In the genomic region with DNA sequence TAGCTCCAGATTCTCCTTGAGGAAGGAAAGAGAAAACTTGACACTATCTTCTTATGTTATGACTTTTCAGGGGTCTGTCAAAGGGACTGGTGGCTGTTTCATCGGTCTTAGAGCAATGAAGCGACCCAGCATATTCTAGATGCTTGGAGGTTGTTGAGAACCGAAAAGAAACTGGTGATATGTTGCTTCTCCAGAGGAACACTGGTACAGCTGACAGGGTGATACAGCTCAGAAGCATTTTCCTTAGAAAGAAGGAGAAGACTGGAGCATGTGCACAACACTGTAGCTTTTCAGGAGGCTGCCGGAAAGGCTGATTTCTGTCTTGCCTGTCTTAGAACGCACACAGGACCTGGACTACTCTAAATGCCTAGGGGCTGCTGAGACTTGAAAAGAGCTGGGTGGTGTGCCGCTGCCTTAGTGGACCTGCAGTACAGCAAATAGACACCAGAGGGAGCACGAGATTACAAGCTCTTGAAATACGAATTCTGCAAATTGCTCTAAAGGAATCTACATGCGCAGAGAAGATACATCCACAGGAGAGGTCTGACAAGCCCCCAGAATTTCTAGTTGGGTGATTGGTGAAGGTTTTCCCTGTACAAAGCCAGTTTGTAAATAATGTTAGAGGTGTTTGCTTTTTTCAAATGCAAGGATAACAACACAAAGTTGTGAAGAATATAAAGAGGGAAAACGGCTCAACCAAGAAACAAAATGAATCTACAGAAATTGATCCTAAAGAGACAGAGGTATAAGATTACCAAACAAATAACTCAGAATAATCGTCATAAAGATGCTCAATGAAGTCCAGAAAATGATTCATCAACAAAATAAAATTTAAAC, we compare ENCODE assay signal across 8 cellular contexts.
DNase-seq lines count a peak whose midpoint lies in the region; ATAC-seq and TF ChIP-seq lines count a peak whose summit lies in the region.

No MANE protein-coding gene starts in this region.

- TF ChIP-seq CTCF in neural cell (IDR thresholded peaks at IDR 0.05; ENCODE audit: poor library complexity, severe bottlenecking): peak; percentile 72
- TF ChIP-seq CTCF in vagina (IDR thresholded peaks at IDR 0.05): peak; percentile 46 to 76 (median 62)

- no peaks in the 10 kb centered on the region for H3K9me3 ChIP-seq in HAP-1
- no peaks in the 10 kb centered on the region for H3K9me3 ChIP-seq in neural cell (ENCODE audit: low read length)
- H3K9me3 ChIP-seq in vagina: no peaks in the 10 kb centered on the region

- H3K4me2 ChIP-seq in neural cell (ENCODE audit: low read length): no peak overlapping the region

- H3K27ac ChIP-seq in neural cell (ENCODE audit: low read length): no peak overlapping the region
- no peak overlapping the region for H3K27ac ChIP-seq in vagina

- TF ChIP-seq RAD21 in neural cell (conservative IDR thresholded peaks at IDR 0.05): peak; percentile 76

- H3K36me3 ChIP-seq in HAP-1 (replicated peaks) (no peaks in the 10 kb centered on the region), neural cell (ENCODE audit: insufficient read depth, low read length) (no peaks in the 10 kb centered on the region), vagina (no peaks in the 10 kb centered on the region)

- no peak overlapping the region for H3K4me3 ChIP-seq in HAP-1
- no peak overlapping the region for H3K4me3 ChIP-seq in neural cell (ENCODE audit: low read length)
- H3K4me3 ChIP-seq in vagina: no peak overlapping the region

- H3K79me2 ChIP-seq in neural cell (replicated peaks; ENCODE audit: insufficient read depth, low read length): no peaks in the 10 kb centered on the region

- no peak for TF ChIP-seq EP300 in neural cell (conservative IDR thresholded peaks at IDR 0.05; ENCODE audit: poor library complexity, severe bottlenecking)

- H3K9me2 ChIP-seq in neural cell (ENCODE audit: insufficient read depth, low read length): no peaks in the 10 kb centered on the region

- no peaks in the 10 kb centered on the region for H3K4me1 ChIP-seq in HAP-1
- no peaks in the 10 kb centered on the region for H3K4me1 ChIP-seq in vagina

- ATAC-seq in GM21390 (IDR thresholded peaks at IDR 0.05; ENCODE audit: unreplicated experiment): no peak

- intact Hi-C loops in vagina (cut with DNase I): no loop called here

- H4K20me1 ChIP-seq in neural cell (ENCODE audit: insufficient read depth): no peaks in the 10 kb centered on the region

- H2AFZ ChIP-seq in neural cell (ENCODE audit: low read depth, low read length): no peak overlapping the region

- H3F3A ChIP-seq in neural cell (ENCODE audit: insufficient read depth, low read length, poor library complexity, severe bottlenecking): no peaks in the 10 kb centered on the region

- in situ Hi-C loops in HAP-1 (cut with MboI; ENCODE audit: low sequenced_read_pairs): no loop called here

- H3K27me3 ChIP-seq in HAP-1 (ENCODE audit: low read depth): no peaks in the 10 kb centered on the region
- no peaks in the 10 kb centered on the region for H3K27me3 ChIP-seq in neural cell (ENCODE audit: insufficient read depth, low read depth, low read length)
- no peaks in the 10 kb centered on the region for H3K27me3 ChIP-seq in vagina

- no peak for TF ChIP-seq POLR2A in vagina (IDR thresholded peaks at IDR 0.05)

- no peak overlapping the region for H3K9ac ChIP-seq in neural cell (ENCODE audit: low read length)

- DNase-seq in ELR (ENCODE audit: low read depth) (peak; percentile 28), HAP-1 (ENCODE audit: low spot score in 2 of 2) (peak; percentile 52 to 80), NCI-H2227 treated with DMSO at 0.1 percent for 48 hours (lab: John Stamatoyannopoulos, UW) (peak; percentile 2), fibroblast of gingiva (ENCODE audit: low read depth) (peak; percentile 0), vagina (ENCODE audit: extremely low spot score in 2 of 2) (no peak)
- peak; percentile 74 for DNase-seq in activated CD8-positive, alpha-beta memory T cell treated with anti-CD3 and anti-CD28 coated beads for 24 hours

TF ChIP-seq in neural cell, 6 proteins besides CTCF, POLR2A, EP300 and RAD21:
- TF ChIP-seq POLR2AphosphoS5 (IDR thresholded peaks at IDR 0.05) (no peak), SMC3 (conservative IDR thresholded peaks at IDR 0.05; ENCODE audit: poor library complexity) (peak; percentile 84)
TF ChIP-seq in neural cell: peak in this region for 1.

Comparison
In these comparisons a context has a peak if more than half of its experiments do, and no peak if none do; other contexts are left out.
1. DNase-seq: peak in ELR (single experiment), HAP-1 (2 of 2), NCI-H2227 treated with DMSO at 0.1 percent for 48 hours (single experiment), activated CD8-positive, alpha-beta memory T cell treated with anti-CD3 and anti-CD28 coated beads for 24 hours (single experiment) and fibroblast of gingiva (single experiment); none in vagina (0 of 2).